In the genomic region with DNA sequence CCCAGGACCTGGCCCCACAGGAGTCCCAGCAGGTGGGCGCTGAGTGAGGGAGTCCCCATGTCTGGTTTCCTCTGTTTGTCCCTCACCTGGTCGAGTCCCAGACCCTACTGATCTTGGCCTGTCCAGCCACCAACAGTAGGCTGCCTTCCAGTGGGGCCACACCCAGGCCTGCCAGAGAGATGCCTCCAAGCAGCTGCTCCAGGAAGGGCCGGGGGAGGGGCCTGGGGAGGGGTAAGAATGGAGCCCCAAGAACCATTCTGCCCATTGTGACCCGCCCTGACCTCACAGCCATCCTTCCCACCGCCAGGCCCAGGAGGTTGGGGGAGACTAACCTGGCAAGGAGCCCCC, we compare ENCODE assay signal across 9 cellular contexts. TPM values are rescaled to one million over a fixed set of nuclear protein-coding genes. Genes with fewer than 3 reads are reported as not detected.
DNase-seq lines count a peak whose midpoint lies in the region; ATAC-seq and TF ChIP-seq lines count a peak whose summit lies in the region.
"Had no signal": no experiment of that assay in that cellular context is flagged by ENCODE, and none has a peak within 500 bp of the region (broad histone marks: within the 10 kb centered on the region; RNA-seq: fewer than 3 reads in every experiment).

No MANE protein-coding gene starts in this region.

- TF ChIP-seq CTCF in DND-41 (IDR thresholded peaks at IDR 0.05; ENCODE audit: borderline replicate concordance, extremely low read depth, low read length, poor library complexity, severe bottlenecking) (no peak), Panc1 (IDR thresholded peaks at IDR 0.05) (no peak), prostate gland (IDR thresholded peaks at IDR 0.05) (no peak)

- DNase-seq in DND-41 (no peak), Panc1 (ENCODE audit: low read depth, low spot score) (no peak), prostate gland (ENCODE audit: low spot score) (no peak), NCI-H524 treated with DMSO at 0.1 percent for 48 hours (lab: John Stamatoyannopoulos, UW) (no peak), NCI-H1436 treated with DMSO at 0.1 percent for 48 hours (lab: John Stamatoyannopoulos, UW) (no peak), NCI-H1105 (lab: John Stamatoyannopoulos, UW) (no peak)
- DNase-seq in stimulated activated CD4-positive, alpha-beta T cell treated with anti-CD3 and anti-CD28 coated beads, Interleukin-2, amount 100 ng/mL, for 24 hours: no peak

- H4K20me1 ChIP-seq in DND-41 (ENCODE audit: insufficient read depth, low read length): no peaks in the 10 kb centered on the region

- BruUV-seq in Panc1 (replicated peaks; lab: Mats Ljungman, UMichigan): no TSS peak

- H3K9ac ChIP-seq in DND-41 (ENCODE audit: low read depth, low read length): peak overlapping the region; percentile 66

- peak overlapping the region; percentile 58; the same call in 1 of the 2 replicates for H3K27ac ChIP-seq in DND-41 (ENCODE audit: low read length)
- H3K27ac ChIP-seq in Panc1 (ENCODE audit: low read length): peak overlapping the region; percentile 94
- H3K27ac ChIP-seq in esophagus (ENCODE audit: low read depth in 2 of 2, low read length in 1 of 2): no peak overlapping the region
- H3K27ac ChIP-seq in prostate gland: peak overlapping the region; percentile 85 to 86

- TF ChIP-seq POLR2A in prostate gland (IDR thresholded peaks at IDR 0.05): no peak

- intact Hi-C loops in Panc1 (cut with micrococcal nuclease; ENCODE audit: unreplicated experiment): loop anchor here (2.0 to 5.0 kb wide), 2 partner anchors 147 to 295 kb away; no protein-coding TSS in a partner anchor
- intact Hi-C loops in prostate gland (cut with DNase I): loop anchor here (2.0 to 10.0 kb wide), 4 partner anchors 135 to 407 kb away; no protein-coding TSS in a partner anchor

- peak overlapping the region; percentile 74 for H2AFZ ChIP-seq in DND-41 (ENCODE audit: low read depth, low read length)

- 61% methylated on average over 5 of the region's 5 CpGs for WGBS in esophagus, 2 donors
- 60% methylated on average over 5 of the region's 5 CpGs for WGBS in prostate gland

- H3K27me3 ChIP-seq in DND-41 (ENCODE audit: insufficient read depth, low read length, poor library complexity): no peaks in the 10 kb centered on the region
- no peaks in the 10 kb centered on the region for H3K27me3 ChIP-seq in Panc1 (ENCODE audit: control insufficient read depth, insufficient read depth, low read length)
- H3K27me3 ChIP-seq in esophagus (ENCODE audit: control insufficient read depth in 1 of 2, insufficient read depth in 2 of 2, low read length in 2 of 2): no peaks in the 10 kb centered on the region
- H3K27me3 ChIP-seq in prostate gland (replicated peaks; ENCODE audit: insufficient read depth): no peaks in the 10 kb centered on the region

- H3K9me3 ChIP-seq in DND-41 (ENCODE audit: insufficient read depth, low read length, severe bottlenecking) (no peaks in the 10 kb centered on the region), Panc1 (ENCODE audit: control insufficient read depth, insufficient read depth, low read depth, low read length) (no peaks in the 10 kb centered on the region), esophagus (ENCODE audit: control insufficient read depth in 2 of 2, insufficient read depth in 1 of 2, low read depth in 1 of 2, low read length in 1 of 2) (no peaks in the 10 kb centered on the region), prostate gland (no peaks in the 10 kb centered on the region)

- ATAC-seq in DND-41 (ENCODE audit: insufficient read depth, low read depth): no peak
- no peak for ATAC-seq in Panc1

- CTCF ChIA-PET in Panc1 (lab: Charles Lee): interaction anchor here (0.6 to 3.6 kb wide), 3 partner anchors 72 to 147 kb away, joined by 3 to 15 read pairs (median 10); no protein-coding TSS in a partner anchor

- H3K4me2 ChIP-seq in DND-41 (ENCODE audit: insufficient read depth, low read length): peak overlapping the region; percentile 71

- H3K4me3 ChIP-seq in DND-41 (ENCODE audit: low read depth in 1 of 2, low read length in 2 of 2) (peak overlapping the region in 1 of 2 experiments; percentile 59; a peak in 2 of 4 replicates), Panc1 (ENCODE audit: low read depth in 2 of 2, low read length in 2 of 2) (peak overlapping the region; percentile 52 to 73), esophagus (ENCODE audit: low read depth in 1 of 2, low read length in 2 of 2) (peak overlapping the region; percentile 56 to 67), prostate gland (peak overlapping the region; percentile 72 to 73)

- H3K79me2 ChIP-seq in DND-41 (ENCODE audit: insufficient read depth, low read length): no peaks in the 10 kb centered on the region

- POLR2A ChIA-PET in Panc1 (lab: Charles Lee): interaction anchor here (0.7 kb wide), 1 partner anchor 14 kb away, joined by 3 read pairs; no protein-coding TSS in a partner anchor

- H3K36me3 ChIP-seq in DND-41 (ENCODE audit: insufficient read depth, low read length) (no peaks in the 10 kb centered on the region), Panc1 (ENCODE audit: control insufficient read depth, insufficient read depth, low read length) (no peaks in the 10 kb centered on the region), esophagus (ENCODE audit: control insufficient read depth in 2 of 2, insufficient read depth in 2 of 2, low read length in 1 of 2) (peaks cover 0 to 7% of the 10 kb centered on the region in 2 donors), prostate gland (no peaks in the 10 kb centered on the region)

- H3K4me1 ChIP-seq in DND-41 (ENCODE audit: insufficient read depth, low read length): peaks cover 21% of the 10 kb centered on the region
- peaks cover 22% of the 10 kb centered on the region for H3K4me1 ChIP-seq in Panc1 (ENCODE audit: control insufficient read depth, insufficient read depth, low read length)
- peaks cover 12 to 13% of the 10 kb centered on the region in 2 donors for H3K4me1 ChIP-seq in esophagus (ENCODE audit: control insufficient read depth in 2 of 2, insufficient read depth in 2 of 2, low read length in 1 of 2)
- H3K4me1 ChIP-seq in prostate gland (replicated peaks): peaks cover 13% of the 10 kb centered on the region

- in situ Hi-C loops in Panc1 (cut with HindIII; ENCODE audit: low pct_unique_long_range_greater_than_20kb, low sequenced_read_pairs): no loop called here

RNA-seq across cellular contexts. Expression of gene SPATA20, which starts 0.7 kb away (rescaled TPM):
- 82.2 TPM for total RNA-seq in Panc1 (2021; ENCODE audit: unreplicated experiment)
- polyA plus RNA-seq in Panc1 (2012; ENCODE audit: insufficient read length): 77.3 TPM
- 10 to 100 TPM; 11.5 to 26.7 TPM for polyA plus RNA-seq in esophagus
- 100 to 1,000 TPM; 188 to 208 TPM for total RNA-seq in prostate gland

RNA-seq across cellular contexts. Expression of gene CACNA1G, which starts 12.8 kb away (rescaled TPM):
- total RNA-seq in Panc1 (2021; ENCODE audit: unreplicated experiment): 10.0 TPM
- 9.7 TPM for polyA plus RNA-seq in Panc1 (2012; ENCODE audit: insufficient read length)
- under 1 TPM; 0.06 to 0.13 TPM for polyA plus RNA-seq in esophagus
- total RNA-seq in prostate gland: 1 to 10 TPM; 3.4 to 6.6 TPM
- total RNA-seq: T-helper 2 cell treated with Interferon-gamma antibody and Interleukin-4, amounts not matched to agents 100 ng/mL and 5 ng/mL, for 36 hours had no signal

RNA-seq across cellular contexts. Expression of gene EPN3, which starts 15.2 kb away (rescaled TPM):
- total RNA-seq in Panc1 (2021; ENCODE audit: unreplicated experiment) (0.92 TPM), prostate gland (100 to 1,000 TPM in 1 of 2 donors, 10 to 100 TPM in 1; 60.8 to 108 TPM)
- polyA plus RNA-seq in Panc1 (2012; ENCODE audit: insufficient read length): 0.67 TPM
- polyA plus RNA-seq in esophagus: 10 to 100 TPM; 40.5 to 59.8 TPM
- total RNA-seq: T-helper 2 cell treated with Interferon-gamma antibody and Interleukin-4, amounts not matched to agents 100 ng/mL and 5 ng/mL, for 36 hours had no signal

RNA-seq across cellular contexts. Expression of gene MYCBPAP, which starts 39.5 kb away (rescaled TPM):
- total RNA-seq in Panc1 (2021; ENCODE audit: unreplicated experiment): 2.2 TPM
- 3.7 TPM for polyA plus RNA-seq in Panc1 (2012; ENCODE audit: insufficient read length)
- polyA plus RNA-seq in esophagus: under 1 TPM; 0.05 to 0.22 TPM
- 10 to 100 TPM in 1 of 2 donors, under 1 TPM in 1; 0.14 to 12.6 TPM for total RNA-seq in prostate gland

Comparison
In these comparisons a context has a peak if more than half of its experiments do, and no peak if none do; other contexts are left out.
1. H3K27ac ChIP-seq: peak in DND-41 (single experiment), Panc1 (single experiment) and prostate gland (2 of 2); none in esophagus (0 of 2).
2. RNA of gene EPN3, which starts 15.2 kb away (total RNA-seq): 60.8 to 108 TPM in prostate gland; 0.92 TPM in Panc1 (single experiment); every median in the first group is over 10 times any median in the second.